In the genomic region with DNA sequence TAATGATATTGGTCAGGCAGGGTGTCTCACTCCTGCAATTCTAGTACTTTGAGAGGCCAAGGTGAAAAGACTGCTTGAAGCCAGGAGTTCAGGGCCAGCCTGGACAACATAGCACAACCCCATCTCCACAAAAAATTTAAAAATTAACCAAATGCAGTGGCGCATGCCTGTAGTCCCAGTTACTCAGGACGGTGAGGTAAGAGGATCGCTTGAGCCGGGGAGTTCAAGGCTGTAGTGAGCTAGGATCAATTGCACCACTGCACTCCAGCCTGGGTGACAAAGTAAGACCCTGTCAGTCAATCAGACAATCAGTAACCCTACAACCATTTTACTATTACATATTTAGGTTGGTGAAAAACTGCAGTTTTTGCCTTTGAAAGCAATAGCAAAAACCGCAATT, we compare ENCODE assay signal across 1 cellular context.
A peak's percentile ranks its signal among the peaks of the same experiment; 100 is the strongest.
TF ChIP-seq lines count a peak whose summit lies in the region.

No MANE protein-coding gene starts in this region.

TF ChIP-seq in liver, 16 proteins besides CTCF, POLR2A, EP300 and RAD21:
- TF ChIP-seq RXRA (IDR thresholded peaks at IDR 0.05): peak in 1 of 2 donors; percentile 7
- peak; percentile 25 to 33 for TF ChIP-seq HNF4A (conservative IDR thresholded peaks at IDR 0.05)
- TF ChIP-seq FOXA1 (IDR thresholded peaks at IDR 0.05): no peak
- no peak for TF ChIP-seq EGR1 (IDR thresholded peaks at IDR 0.05; ENCODE audit: low read depth in 2 of 2)
- no peak for TF ChIP-seq TAF1 (conservative IDR thresholded peaks at IDR 0.05)
- TF ChIP-seq SP1 (IDR thresholded peaks at IDR 0.05): no peak
